ENCODE assay signal across 23 cellular contexts in genomic region chr4:87086143-87086805, GRCh38.
DNase-seq lines count a peak whose midpoint lies in the region; ATAC-seq and TF ChIP-seq lines count a peak whose summit lies in the region.
"Had no signal": no experiment of that assay in that cellular context is flagged by ENCODE, and none has a peak within 500 bp of the region (broad histone marks: within the 10 kb centered on the region; RNA-seq: fewer than 3 reads in every experiment).

No MANE protein-coding gene starts in this region.

- TF ChIP-seq POLR2A in IMR-90 (IDR thresholded peaks at IDR 0.05; ENCODE audit: low read depth, low read length): no peak
- TF ChIP-seq POLR2A in gastroesophageal sphincter (IDR thresholded peaks at IDR 0.05): no peak

- no peak overlapping the region for H3K27ac ChIP-seq in CD4-positive, alpha-beta memory T cell (ENCODE audit: low read depth, low read length)
- H3K27ac ChIP-seq in IMR-90 (ENCODE audit: insufficient read depth, low read length) (no peak overlapping the region), gastroesophageal sphincter (peak overlapping the region in 3 of 4 donors; percentile 15 to 55 (median 22)), smooth muscle cell (ENCODE audit: low read depth) (peak overlapping the region; percentile 60)
- H3K27ac ChIP-seq: GM23248 had no signal

- peaks cover 17 to 29% of the 10 kb centered on the region in 2 donors for H3K36me3 Mint-ChIP-seq in CD4-positive, alpha-beta memory T cell
- H3K36me3 Mint-ChIP-seq in activated CD4-positive, alpha-beta T cell treated with anti-CD3 and anti-CD28 coated beads, Interleukin-2, amount 10 ng/mL, durations not matched to agents 7 days and 5 days (ENCODE audit: low read depth): peaks cover 19% of the 10 kb centered on the region

- no peak overlapping the region for H2BK15ac ChIP-seq in IMR-90 (ENCODE audit: low read depth, low read length)

- no peak for TF ChIP-seq RAD21 in IMR-90 (IDR thresholded peaks at IDR 0.05; ENCODE audit: low read length)

- H2AK9ac ChIP-seq in IMR-90 (replicated peaks; ENCODE audit: low read depth, low read length, poor library complexity): no peak overlapping the region

- intact Hi-C loops in CD4-positive, alpha-beta memory T cell (cut with micrococcal nuclease): no loop called here
- intact Hi-C loops in IMR-90 (cut with micrococcal nuclease): no loop called here

- H3K4me1 ChIP-seq in CD4-positive, alpha-beta memory T cell (ENCODE audit: insufficient read depth, low read length): no peaks in the 10 kb centered on the region
- H3K4me1 ChIP-seq in IMR-90 (ENCODE audit: control insufficient read depth, insufficient read depth, low read length) (peaks cover 8% of the 10 kb centered on the region), gastroesophageal sphincter (peaks cover 14 to 72% (median 14%) of the 10 kb centered on the region in 3 donors), smooth muscle cell (ENCODE audit: low read depth) (peaks cover 11% of the 10 kb centered on the region)

- peak overlapping the region; percentile 20; the same call in 1 of the 2 replicates for H2AK5ac ChIP-seq in IMR-90 (ENCODE audit: low read depth, low read length)

- no peaks in the 10 kb centered on the region for H3K27me3 Mint-ChIP-seq in CD4-positive, alpha-beta memory T cell
- no peaks in the 10 kb centered on the region for H3K27me3 Mint-ChIP-seq in activated CD4-positive, alpha-beta T cell treated with anti-CD3 and anti-CD28 coated beads, Interleukin-2, amount 10 ng/mL, durations not matched to agents 7 days and 5 days
- H3K27me3 Mint-ChIP-seq: CD4-positive, CD25-positive, alpha-beta regulatory T cell; IgD-negative memory B cell had no signal

- 80% methylated on average over 1 of the region's 12 CpGs; no CpG with 5 or more reads in 1 of the 2 experiments for WGBS in IMR-90 (ENCODE audit: extremely low coverage in 2 of 2, insufficient read length in 1 of 2), 2 experiments
- WGBS in gastroesophageal sphincter (ENCODE audit: low coverage in 1 of 2), 2 donors: 94 to 97% methylated on average over 5 to 12 of the region's 12 CpGs
- 98% methylated on average over 12 of the region's 12 CpGs for WGBS in smooth muscle cell (ENCODE audit: low lambda C conversion rate)

- peaks cover 0 to 2% (median 0%) of the 10 kb centered on the region in 8 donors for H3K9me3 Mint-ChIP-seq in CD4-positive, alpha-beta memory T cell
- no peaks in the 10 kb centered on the region for H3K9me3 Mint-ChIP-seq in activated CD4-positive, alpha-beta T cell treated with anti-CD3 and anti-CD28 coated beads, Interleukin-2, amount 10 ng/mL, durations not matched to agents 7 days and 5 days
- H3K9me3 Mint-ChIP-seq: CD4-positive, CD25-positive, alpha-beta regulatory T cell; IgD-negative memory B cell had no signal

- H3K27ac Mint-ChIP-seq in CD4-positive, alpha-beta memory T cell: peak overlapping the region in 6 of 7 donors; percentile 3 to 71 (median 21)
- no peak overlapping the region for H3K27ac Mint-ChIP-seq in activated CD4-positive, alpha-beta T cell treated with anti-CD3 and anti-CD28 coated beads, Interleukin-2, amount 10 ng/mL, durations not matched to agents 7 days and 5 days

- 0 out of 2 replicates have a peak overlapping the region, but pooled peaks have one; percentile 19 for H3K14ac ChIP-seq in IMR-90 (replicated peaks; ENCODE audit: low read depth, low read length)

- no peak overlapping the region for H3K4me3 ChIP-seq in CD4-positive, alpha-beta memory T cell (ENCODE audit: low read length in 2 of 2)
- no peak overlapping the region for H3K4me3 ChIP-seq in IMR-90 (ENCODE audit: insufficient read depth, low read depth, low read length)
- H3K4me3 ChIP-seq in gastroesophageal sphincter: no peak overlapping the region
- H3K4me3 ChIP-seq in smooth muscle cell: no peak overlapping the region
- H3K4me3 ChIP-seq: GM23248 had no signal

- no peak overlapping the region for H4K8ac ChIP-seq in IMR-90 (ENCODE audit: low read depth in 2 of 2, low read length in 2 of 2)

- BruUV-seq in IMR-90 (replicated peaks; lab: Mats Ljungman, UMichigan): no TSS peak

- H2BK120ac ChIP-seq in IMR-90 (ENCODE audit: low read depth, low read length): no peak overlapping the region

- no peak overlapping the region for H3K23ac ChIP-seq in IMR-90 (ENCODE audit: low read depth, low read length)

- DNase-seq in CD4-positive, alpha-beta memory T cell: no peak
- DNase-seq in IMR-90: no peak
- no peak for DNase-seq in smooth muscle cell (lab: John Stamatoyannopoulos, UW; ENCODE audit: unreplicated experiment)
- no peak for DNase-seq in globus pallidus (ENCODE audit: low spot score)
- DNase-seq in activated CD4-positive, alpha-beta T cell treated with anti-CD3 and anti-CD28 coated beads, Interleukin-2, amount 10 ng/mL, durations not matched to agents 7 days and 5 days: no peak
- DNase-seq: ACHN; CD4-positive, CD25-positive, alpha-beta regulatory T cell; DMS153; GDM1; GM23248; Karpas-422; NCI-H1417 treated with DMSO at 0.1 percent for 48 hours; NCI-H187 treated with DMSO at 0.1 percent for 48 hours; NCI-H226; NCI-H524 treated with DMSO at 0.1 percent for 48 hours; PC-3; RPMI8226; SHP77 treated with DMSO at 0.1 percent for 48 hours had no signal

- H3K4me2 ChIP-seq in IMR-90 (ENCODE audit: low read depth, low read length): no peak overlapping the region
- H3K4me2 ChIP-seq in smooth muscle cell: no peak overlapping the region

- H3K27me3 ChIP-seq in CD4-positive, alpha-beta memory T cell (ENCODE audit: insufficient read depth, low read length): no peaks in the 10 kb centered on the region
- no peaks in the 10 kb centered on the region for H3K27me3 ChIP-seq in IMR-90 (ENCODE audit: control insufficient read depth, insufficient read depth, low read length)
- no peaks in the 10 kb centered on the region for H3K27me3 ChIP-seq in gastroesophageal sphincter
- no peaks in the 10 kb centered on the region for H3K27me3 ChIP-seq in smooth muscle cell (ENCODE audit: low read depth)

- POLR2A ChIA-PET in CD4-positive, alpha-beta memory T cell (lab: Charles Lee; ENCODE audit: partially characterized antibody): no interaction called here
- POLR2A ChIA-PET in IMR-90 (lab: Charles Lee; ENCODE audit: unreplicated experiment): no interaction called here
- POLR2A ChIA-PET in activated CD4-positive, alpha-beta T cell treated with anti-CD3 and anti-CD28 coated beads, Interleukin-2, amount 10 ng/mL, durations not matched to agents 7 days and 5 days (lab: Charles Lee): no interaction called here

- H4K5ac ChIP-seq in IMR-90 (ENCODE audit: low read depth, low read length): peak overlapping the region; percentile 7; the same call in 1 of the 2 replicates

- no peak overlapping the region for H3K4me3 Mint-ChIP-seq in CD4-positive, alpha-beta memory T cell
- no peak overlapping the region for H3K4me3 Mint-ChIP-seq in activated CD4-positive, alpha-beta T cell treated with anti-CD3 and anti-CD28 coated beads, Interleukin-2, amount 10 ng/mL, durations not matched to agents 7 days and 5 days
- H3K4me3 Mint-ChIP-seq: IgD-negative memory B cell had no signal

- CTCF ChIA-PET in CD4-positive, alpha-beta memory T cell (lab: Charles Lee; ENCODE audit: partially characterized antibody): no interaction called here
- CTCF ChIA-PET in IMR-90 (lab: Yijun Ruan, JAX): no interaction called here
- CTCF ChIA-PET in activated CD4-positive, alpha-beta T cell treated with anti-CD3 and anti-CD28 coated beads, Interleukin-2, amount 10 ng/mL, durations not matched to agents 7 days and 5 days (lab: Charles Lee): no interaction called here

- no peak overlapping the region for H4K91ac ChIP-seq in IMR-90 (ENCODE audit: insufficient read depth, low read depth, low read length)

- H3F3A ChIP-seq in smooth muscle cell (ENCODE audit: low read depth): peaks cover 4% of the 10 kb centered on the region

- H2AFZ ChIP-seq in IMR-90 (replicated peaks; ENCODE audit: low read length, poor library complexity) (no peak overlapping the region), smooth muscle cell (ENCODE audit: low read depth) (no peak overlapping the region)
- H2AFZ ChIP-seq: GM23248 had no signal

- TF ChIP-seq EP300 in gastroesophageal sphincter (IDR thresholded peaks at IDR 0.05): no peak

- H3K18ac ChIP-seq in IMR-90 (ENCODE audit: low read depth, low read length): no peak overlapping the region; the same call in 1 of the 2 replicates

- no peak for ATAC-seq in IMR-90 (ENCODE audit: low read depth)
- ATAC-seq in gastroesophageal sphincter: no peak
- no peak for ATAC-seq in GM18861 (IDR thresholded peaks at IDR 0.05; ENCODE audit: unreplicated experiment)
- ATAC-seq in HG03095 (IDR thresholded peaks at IDR 0.05; ENCODE audit: unreplicated experiment): no peak
- ATAC-seq: PC-3, SK-N-SH treated with all-trans-retinoic acid at 6 μM for 48 hours had no signal

- dilution Hi-C loops in IMR-90 (cut with HindIII; ENCODE audit: low sequenced_read_pairs, unreplicated experiment): no loop called here

- H4K20me1 ChIP-seq in IMR-90 (ENCODE audit: insufficient read depth, low read length): 0 out of 2 replicates have a peak, but pooled peaks cover 8% of the 10 kb centered on the region
- H4K20me1 ChIP-seq in smooth muscle cell (ENCODE audit: low read depth): peaks cover 4% of the 10 kb centered on the region

- H3K79me1 ChIP-seq in IMR-90 (ENCODE audit: low read depth in 1 of 2, low read length in 2 of 2): peaks cover 25 to 41% of the 10 kb centered on the region in 2 experiments

- H3K4me1 Mint-ChIP-seq in CD4-positive, alpha-beta memory T cell: peaks cover 9 to 27% (median 14%) of the 10 kb centered on the region in 4 donors
- H3K4me1 Mint-ChIP-seq in activated CD4-positive, alpha-beta T cell treated with anti-CD3 and anti-CD28 coated beads, Interleukin-2, amount 10 ng/mL, durations not matched to agents 7 days and 5 days: peaks cover 21% of the 10 kb centered on the region

- H3K79me2 ChIP-seq in smooth muscle cell (ENCODE audit: low read depth): peaks cover 18% of the 10 kb centered on the region

- TF ChIP-seq CTCF in IMR-90 (conservative IDR thresholded peaks at IDR 0.05; ENCODE audit: low read depth, low read length) (no peak), gastroesophageal sphincter (IDR thresholded peaks at IDR 0.05) (no peak), smooth muscle cell (IDR thresholded peaks at IDR 0.05; ENCODE audit: borderline replicate concordance, insufficient read depth, poor library complexity, severe bottlenecking) (no peak)

- H3K9ac ChIP-seq in IMR-90 (ENCODE audit: low read depth, low read length): no peak overlapping the region
- no peak overlapping the region for H3K9ac ChIP-seq in smooth muscle cell (ENCODE audit: low read depth)
- H3K9ac ChIP-seq: GM23248 had no signal

- H2BK5ac ChIP-seq in IMR-90 (ENCODE audit: low read depth, low read length, poor library complexity, severe bottlenecking): peak overlapping the region; percentile 67

- no peak overlapping the region for H2BK20ac ChIP-seq in IMR-90 (ENCODE audit: low read depth, low read length)

- H3K4ac ChIP-seq in IMR-90 (ENCODE audit: low read depth, low read length): no peak overlapping the region; the same call in 1 of the 2 replicates

- H3K36me3 ChIP-seq in CD4-positive, alpha-beta memory T cell (ENCODE audit: insufficient read depth, low read length): peaks cover 7% of the 10 kb centered on the region
- H3K36me3 ChIP-seq in IMR-90 (ENCODE audit: control insufficient read depth, insufficient read depth, low read length): no peaks in the 10 kb centered on the region; the same call in 1 of the 2 replicates
- H3K36me3 ChIP-seq in gastroesophageal sphincter: peaks cover 0 to 31% of the 10 kb centered on the region in 2 donors
- no peaks in the 10 kb centered on the region for H3K36me3 ChIP-seq in smooth muscle cell (ENCODE audit: low read depth)

- H3K9me1 ChIP-seq in IMR-90 (ENCODE audit: insufficient read depth, low read length): peaks cover 13% of the 10 kb centered on the region

- in situ Hi-C loops in IMR-90 (cut with MboI; ENCODE audit: low sequenced_read_pairs): no loop called here

- no peaks in the 10 kb centered on the region for H3K9me3 ChIP-seq in CD4-positive, alpha-beta memory T cell (ENCODE audit: control insufficient read depth in 1 of 2, low read length in 2 of 2)
- H3K9me3 ChIP-seq in IMR-90 (ENCODE audit: control insufficient read depth, insufficient read depth, low read length) (no peaks in the 10 kb centered on the region), gastroesophageal sphincter (no peaks in the 10 kb centered on the region), smooth muscle cell (replicated peaks; ENCODE audit: low read depth) (no peaks in the 10 kb centered on the region)

- H3K56ac ChIP-seq in IMR-90 (ENCODE audit: extremely low read depth, insufficient read depth, low read length): no peak overlapping the region

Comparison
In these comparisons a context has a peak if more than half of its experiments do, and no peak if none do; other contexts are left out.
1. H3K27ac ChIP-seq: peak in gastroesophageal sphincter (3 of 4) and smooth muscle cell (single experiment); none in CD4-positive, alpha-beta memory T cell (single experiment) and IMR-90 (single experiment).